ENCODE assay signal across 1 cellular context in the genomic region with DNA sequence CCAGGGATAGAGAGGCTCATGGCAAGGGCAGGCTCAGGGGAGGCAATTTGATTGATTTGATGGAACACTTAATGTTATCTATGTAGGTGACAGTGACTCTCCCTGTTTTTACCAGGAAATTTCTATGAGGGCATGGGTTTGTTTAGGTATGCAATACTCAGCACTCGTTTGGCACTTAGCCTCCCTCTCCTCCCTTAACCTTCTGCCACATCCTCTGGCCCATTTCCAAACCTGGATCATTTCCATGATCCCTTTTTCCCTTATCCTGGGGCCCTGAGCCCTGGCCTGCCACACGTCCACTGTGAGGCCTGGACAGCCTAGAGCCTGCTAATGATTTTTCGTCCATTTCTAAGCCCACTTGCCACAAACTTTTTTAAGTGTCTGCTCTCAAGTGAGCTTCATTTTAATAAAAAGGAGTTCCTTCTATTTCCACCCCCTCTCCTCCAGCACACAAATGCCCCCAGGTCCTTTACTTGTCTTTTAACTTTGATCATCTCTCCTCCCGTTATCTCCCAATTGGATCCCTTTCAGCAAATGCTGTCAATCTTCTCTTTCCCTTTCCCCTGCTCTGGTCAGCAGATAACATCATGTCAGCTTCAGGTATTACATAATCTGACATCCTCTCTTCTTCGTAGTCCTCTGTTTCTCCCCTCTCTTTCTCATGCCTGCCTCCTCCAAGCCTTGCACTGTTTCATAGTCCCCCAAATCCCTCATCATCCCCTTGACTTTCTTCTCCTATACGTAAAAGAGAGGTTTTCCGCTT.
A peak's percentile ranks its signal among the peaks of the same experiment; 100 is the strongest.
TF ChIP-seq lines count a peak whose summit lies in the region.

No MANE protein-coding gene starts in this region.

TF ChIP-seq in HEK293, 187 proteins besides CTCF, POLR2A, EP300 and RAD21 (continued from another document and continues in another):
- TF ChIP-seq, protein P1, sequence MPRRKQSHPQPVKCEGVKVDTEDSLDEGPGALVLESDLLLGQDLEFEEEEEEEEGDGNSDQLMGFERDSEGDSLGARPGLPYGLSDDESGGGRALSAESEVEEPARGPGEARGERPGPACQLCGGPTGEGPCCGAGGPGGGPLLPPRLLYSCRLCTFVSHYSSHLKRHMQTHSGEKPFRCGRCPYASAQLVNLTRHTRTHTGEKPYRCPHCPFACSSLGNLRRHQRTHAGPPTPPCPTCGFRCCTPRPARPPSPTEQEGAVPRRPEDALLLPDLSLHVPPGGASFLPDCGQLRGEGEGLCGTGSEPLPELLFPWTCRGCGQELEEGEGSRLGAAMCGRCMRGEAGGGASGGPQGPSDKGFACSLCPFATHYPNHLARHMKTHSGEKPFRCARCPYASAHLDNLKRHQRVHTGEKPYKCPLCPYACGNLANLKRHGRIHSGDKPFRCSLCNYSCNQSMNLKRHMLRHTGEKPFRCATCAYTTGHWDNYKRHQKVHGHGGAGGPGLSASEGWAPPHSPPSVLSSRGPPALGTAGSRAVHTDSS (tag by site-specific recombination; IDR thresholded peaks at IDR 0.05) = no peak
- TF ChIP-seq ZFHX2 (tag by site-specific recombination; conservative IDR thresholded peaks at IDR 0.05) = no peak
- TF ChIP-seq OSR2 (tag by site-specific recombination; IDR thresholded peaks at IDR 0.05) = no peak
- peak; percentile 65; the same call in 1 of the 2 replicates for TF ChIP-seq PRDM1 (tag by site-specific recombination; IDR thresholded peaks at IDR 0.05)
- TF ChIP-seq, protein P2, sequence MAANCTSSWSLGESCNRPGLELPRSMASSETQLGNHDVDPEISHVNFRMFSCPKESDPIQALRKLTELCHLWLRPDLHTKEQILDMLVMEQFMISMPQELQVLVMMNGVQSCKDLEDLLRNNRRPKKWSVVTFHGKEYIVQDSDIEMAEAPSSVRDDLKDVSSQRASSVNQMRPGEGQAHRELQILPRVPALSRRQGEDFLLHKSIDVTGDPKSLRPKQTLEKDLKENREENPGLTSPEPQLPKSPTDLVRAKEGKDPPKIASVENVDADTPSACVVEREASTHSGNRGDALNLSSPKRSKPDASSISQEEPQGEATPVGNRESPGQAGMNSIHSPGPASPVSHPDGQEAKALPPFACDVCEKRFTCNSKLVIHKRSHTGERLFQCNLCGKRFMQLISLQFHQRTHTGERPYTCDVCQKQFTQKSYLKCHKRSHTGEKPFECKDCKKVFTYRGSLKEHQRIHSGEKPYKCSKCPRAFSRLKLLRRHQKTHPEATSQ (tag by site-specific recombination; IDR thresholded peaks at IDR 0.05) = no peak
- TF ChIP-seq, protein P3, sequence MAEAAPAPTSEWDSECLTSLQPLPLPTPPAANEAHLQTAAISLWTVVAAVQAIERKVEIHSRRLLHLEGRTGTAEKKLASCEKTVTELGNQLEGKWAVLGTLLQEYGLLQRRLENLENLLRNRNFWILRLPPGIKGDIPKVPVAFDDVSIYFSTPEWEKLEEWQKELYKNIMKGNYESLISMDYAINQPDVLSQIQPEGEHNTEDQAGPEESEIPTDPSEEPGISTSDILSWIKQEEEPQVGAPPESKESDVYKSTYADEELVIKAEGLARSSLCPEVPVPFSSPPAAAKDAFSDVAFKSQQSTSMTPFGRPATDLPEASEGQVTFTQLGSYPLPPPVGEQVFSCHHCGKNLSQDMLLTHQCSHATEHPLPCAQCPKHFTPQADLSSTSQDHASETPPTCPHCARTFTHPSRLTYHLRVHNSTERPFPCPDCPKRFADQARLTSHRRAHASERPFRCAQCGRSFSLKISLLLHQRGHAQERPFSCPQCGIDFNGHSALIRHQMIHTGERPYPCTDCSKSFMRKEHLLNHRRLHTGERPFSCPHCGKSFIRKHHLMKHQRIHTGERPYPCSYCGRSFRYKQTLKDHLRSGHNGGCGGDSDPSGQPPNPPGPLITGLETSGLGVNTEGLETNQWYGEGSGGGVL (tag by site-specific recombination; IDR thresholded peaks at IDR 0.05) = peak; percentile 7; the same call in 1 of the 2 replicates
- TF ChIP-seq, protein P4, sequence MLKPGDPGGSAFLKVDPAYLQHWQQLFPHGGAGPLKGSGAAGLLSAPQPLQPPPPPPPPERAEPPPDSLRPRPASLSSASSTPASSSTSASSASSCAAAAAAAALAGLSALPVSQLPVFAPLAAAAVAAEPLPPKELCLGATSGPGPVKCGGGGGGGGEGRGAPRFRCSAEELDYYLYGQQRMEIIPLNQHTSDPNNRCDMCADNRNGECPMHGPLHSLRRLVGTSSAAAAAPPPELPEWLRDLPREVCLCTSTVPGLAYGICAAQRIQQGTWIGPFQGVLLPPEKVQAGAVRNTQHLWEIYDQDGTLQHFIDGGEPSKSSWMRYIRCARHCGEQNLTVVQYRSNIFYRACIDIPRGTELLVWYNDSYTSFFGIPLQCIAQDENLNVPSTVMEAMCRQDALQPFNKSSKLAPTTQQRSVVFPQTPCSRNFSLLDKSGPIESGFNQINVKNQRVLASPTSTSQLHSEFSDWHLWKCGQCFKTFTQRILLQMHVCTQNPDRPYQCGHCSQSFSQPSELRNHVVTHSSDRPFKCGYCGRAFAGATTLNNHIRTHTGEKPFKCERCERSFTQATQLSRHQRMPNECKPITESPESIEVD (tag by site-specific recombination; IDR thresholded peaks at IDR 0.05) = no peak
- TF ChIP-seq, protein P5, sequence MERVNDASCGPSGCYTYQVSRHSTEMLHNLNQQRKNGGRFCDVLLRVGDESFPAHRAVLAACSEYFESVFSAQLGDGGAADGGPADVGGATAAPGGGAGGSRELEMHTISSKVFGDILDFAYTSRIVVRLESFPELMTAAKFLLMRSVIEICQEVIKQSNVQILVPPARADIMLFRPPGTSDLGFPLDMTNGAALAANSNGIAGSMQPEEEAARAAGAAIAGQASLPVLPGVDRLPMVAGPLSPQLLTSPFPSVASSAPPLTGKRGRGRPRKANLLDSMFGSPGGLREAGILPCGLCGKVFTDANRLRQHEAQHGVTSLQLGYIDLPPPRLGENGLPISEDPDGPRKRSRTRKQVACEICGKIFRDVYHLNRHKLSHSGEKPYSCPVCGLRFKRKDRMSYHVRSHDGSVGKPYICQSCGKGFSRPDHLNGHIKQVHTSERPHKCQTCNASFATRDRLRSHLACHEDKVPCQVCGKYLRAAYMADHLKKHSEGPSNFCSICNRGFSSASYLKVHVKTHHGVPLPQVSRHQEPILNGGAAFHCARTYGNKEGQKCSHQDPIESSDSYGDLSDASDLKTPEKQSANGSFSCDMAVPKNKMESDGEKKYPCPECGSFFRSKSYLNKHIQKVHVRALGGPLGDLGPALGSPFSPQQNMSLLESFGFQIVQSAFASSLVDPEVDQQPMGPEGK (tag by site-specific recombination; IDR thresholded peaks at IDR 0.05) = no peak
- TF ChIP-seq, protein P6, sequence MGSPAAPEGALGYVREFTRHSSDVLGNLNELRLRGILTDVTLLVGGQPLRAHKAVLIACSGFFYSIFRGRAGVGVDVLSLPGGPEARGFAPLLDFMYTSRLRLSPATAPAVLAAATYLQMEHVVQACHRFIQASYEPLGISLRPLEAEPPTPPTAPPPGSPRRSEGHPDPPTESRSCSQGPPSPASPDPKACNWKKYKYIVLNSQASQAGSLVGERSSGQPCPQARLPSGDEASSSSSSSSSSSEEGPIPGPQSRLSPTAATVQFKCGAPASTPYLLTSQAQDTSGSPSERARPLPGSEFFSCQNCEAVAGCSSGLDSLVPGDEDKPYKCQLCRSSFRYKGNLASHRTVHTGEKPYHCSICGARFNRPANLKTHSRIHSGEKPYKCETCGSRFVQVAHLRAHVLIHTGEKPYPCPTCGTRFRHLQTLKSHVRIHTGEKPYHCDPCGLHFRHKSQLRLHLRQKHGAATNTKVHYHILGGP (tag by site-specific recombination; IDR thresholded peaks at IDR 0.05) = no peak
- no peak for TF ChIP-seq ZNF707 (tag by site-specific recombination; IDR thresholded peaks at IDR 0.05)
- TF ChIP-seq ZNF19 (tag by site-specific recombination; IDR thresholded peaks at IDR 0.05; ENCODE audit: low read depth) = no peak
- TF ChIP-seq ZNF792 (tag by site-specific recombination; IDR thresholded peaks at IDR 0.05) = no peak
- 0 out of 2 replicates have a peak, but pooled peaks have one; percentile 13 for TF ChIP-seq ZBTB20 (tag by site-specific recombination; IDR thresholded peaks at IDR 0.05)
- TF ChIP-seq ZNF274 (IDR thresholded peaks at IDR 0.05; ENCODE audit: low read length) = no peak
- TF ChIP-seq ZNF274 (tag by site-specific recombination; IDR thresholded peaks at IDR 0.05; ENCODE audit: borderline replicate concordance) = no peak
- no peak for TF ChIP-seq ZNF404 (tag by site-specific recombination; IDR thresholded peaks at IDR 0.05)
- no peak for TF ChIP-seq ZNF248 (tag by site-specific recombination; IDR thresholded peaks at IDR 0.05)
- TF ChIP-seq ZNF223 (tag by site-specific recombination; IDR thresholded peaks at IDR 0.05) = no peak
- TF ChIP-seq HOXD13 (CRISPR knock-in tag; IDR thresholded peaks at IDR 0.05; ENCODE audit: borderline replicate concordance) = no peak
- no peak for TF ChIP-seq ZFP69B (tag by site-specific recombination; IDR thresholded peaks at IDR 0.05)
- no peak for TF ChIP-seq ZNF624 (tag by site-specific recombination; IDR thresholded peaks at IDR 0.05)
- TF ChIP-seq ZNF426 (tag by site-specific recombination; IDR thresholded peaks at IDR 0.05) = no peak
- no peak for TF ChIP-seq ZNF10 (tag by site-specific recombination; IDR thresholded peaks at IDR 0.05)
- no peak for TF ChIP-seq ZNF324 (tag by site-specific recombination; IDR thresholded peaks at IDR 0.05)
- TF ChIP-seq ZNF184 (tag by site-specific recombination; IDR thresholded peaks at IDR 0.05) = no peak
- TF ChIP-seq, protein P7, sequence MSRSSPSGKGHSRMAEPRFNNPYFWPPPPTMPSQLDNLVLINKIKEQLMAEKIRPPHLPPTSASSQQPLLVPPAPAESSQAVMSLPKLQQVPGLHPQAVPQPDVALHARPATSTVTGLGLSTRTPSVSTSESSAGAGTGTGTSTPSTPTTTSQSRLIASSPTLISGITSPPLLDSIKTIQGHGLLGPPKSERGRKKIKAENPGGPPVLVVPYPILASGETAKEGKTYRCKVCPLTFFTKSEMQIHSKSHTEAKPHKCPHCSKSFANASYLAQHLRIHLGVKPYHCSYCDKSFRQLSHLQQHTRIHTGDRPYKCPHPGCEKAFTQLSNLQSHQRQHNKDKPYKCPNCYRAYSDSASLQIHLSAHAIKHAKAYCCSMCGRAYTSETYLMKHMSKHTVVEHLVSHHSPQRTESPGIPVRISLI (tag by site-specific recombination; IDR thresholded peaks at IDR 0.05) = no peak
- TF ChIP-seq TRIM28 (IDR thresholded peaks at IDR 0.05; ENCODE audit: borderline replicate concordance, low read length) = no peak
- no peak for TF ChIP-seq ZNF169 (tag by site-specific recombination; IDR thresholded peaks at IDR 0.05)
- TF ChIP-seq ZNF561 (tag by site-specific recombination; IDR thresholded peaks at IDR 0.05; ENCODE audit: borderline replicate concordance) = no peak
- 0 out of 2 replicates have a peak, but pooled peaks have one; percentile 40 for TF ChIP-seq ZNF501 (tag by site-specific recombination; IDR thresholded peaks at IDR 0.05)
- TF ChIP-seq, protein P8, sequence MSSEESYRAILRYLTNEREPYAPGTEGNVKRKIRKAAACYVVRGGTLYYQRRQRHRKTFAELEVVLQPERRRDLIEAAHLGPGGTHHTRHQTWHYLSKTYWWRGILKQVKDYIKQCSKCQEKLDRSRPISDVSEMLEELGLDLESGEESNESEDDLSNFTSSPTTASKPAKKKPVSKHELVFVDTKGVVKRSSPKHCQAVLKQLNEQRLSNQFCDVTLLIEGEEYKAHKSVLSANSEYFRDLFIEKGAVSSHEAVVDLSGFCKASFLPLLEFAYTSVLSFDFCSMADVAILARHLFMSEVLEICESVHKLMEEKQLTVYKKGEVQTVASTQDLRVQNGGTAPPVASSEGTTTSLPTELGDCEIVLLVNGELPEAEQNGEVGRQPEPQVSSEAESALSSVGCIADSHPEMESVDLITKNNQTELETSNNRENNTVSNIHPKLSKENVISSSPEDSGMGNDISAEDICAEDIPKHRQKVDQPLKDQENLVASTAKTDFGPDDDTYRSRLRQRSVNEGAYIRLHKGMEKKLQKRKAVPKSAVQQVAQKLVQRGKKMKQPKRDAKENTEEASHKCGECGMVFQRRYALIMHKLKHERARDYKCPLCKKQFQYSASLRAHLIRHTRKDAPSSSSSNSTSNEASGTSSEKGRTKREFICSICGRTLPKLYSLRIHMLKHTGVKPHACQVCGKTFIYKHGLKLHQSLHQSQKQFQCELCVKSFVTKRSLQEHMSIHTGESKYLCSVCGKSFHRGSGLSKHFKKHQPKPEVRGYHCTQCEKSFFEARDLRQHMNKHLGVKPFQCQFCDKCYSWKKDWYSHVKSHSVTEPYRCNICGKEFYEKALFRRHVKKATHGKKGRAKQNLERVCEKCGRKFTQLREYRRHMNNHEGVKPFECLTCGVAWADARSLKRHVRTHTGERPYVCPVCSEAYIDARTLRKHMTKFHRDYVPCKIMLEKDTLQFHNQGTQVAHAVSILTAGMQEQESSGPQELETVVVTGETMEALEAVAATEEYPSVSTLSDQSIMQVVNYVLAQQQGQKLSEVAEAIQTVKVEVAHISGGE (tag by site-specific recombination; conservative IDR thresholded peaks at IDR 0.05; ENCODE audit: low read depth) = no peak
- TF ChIP-seq, protein P9, sequence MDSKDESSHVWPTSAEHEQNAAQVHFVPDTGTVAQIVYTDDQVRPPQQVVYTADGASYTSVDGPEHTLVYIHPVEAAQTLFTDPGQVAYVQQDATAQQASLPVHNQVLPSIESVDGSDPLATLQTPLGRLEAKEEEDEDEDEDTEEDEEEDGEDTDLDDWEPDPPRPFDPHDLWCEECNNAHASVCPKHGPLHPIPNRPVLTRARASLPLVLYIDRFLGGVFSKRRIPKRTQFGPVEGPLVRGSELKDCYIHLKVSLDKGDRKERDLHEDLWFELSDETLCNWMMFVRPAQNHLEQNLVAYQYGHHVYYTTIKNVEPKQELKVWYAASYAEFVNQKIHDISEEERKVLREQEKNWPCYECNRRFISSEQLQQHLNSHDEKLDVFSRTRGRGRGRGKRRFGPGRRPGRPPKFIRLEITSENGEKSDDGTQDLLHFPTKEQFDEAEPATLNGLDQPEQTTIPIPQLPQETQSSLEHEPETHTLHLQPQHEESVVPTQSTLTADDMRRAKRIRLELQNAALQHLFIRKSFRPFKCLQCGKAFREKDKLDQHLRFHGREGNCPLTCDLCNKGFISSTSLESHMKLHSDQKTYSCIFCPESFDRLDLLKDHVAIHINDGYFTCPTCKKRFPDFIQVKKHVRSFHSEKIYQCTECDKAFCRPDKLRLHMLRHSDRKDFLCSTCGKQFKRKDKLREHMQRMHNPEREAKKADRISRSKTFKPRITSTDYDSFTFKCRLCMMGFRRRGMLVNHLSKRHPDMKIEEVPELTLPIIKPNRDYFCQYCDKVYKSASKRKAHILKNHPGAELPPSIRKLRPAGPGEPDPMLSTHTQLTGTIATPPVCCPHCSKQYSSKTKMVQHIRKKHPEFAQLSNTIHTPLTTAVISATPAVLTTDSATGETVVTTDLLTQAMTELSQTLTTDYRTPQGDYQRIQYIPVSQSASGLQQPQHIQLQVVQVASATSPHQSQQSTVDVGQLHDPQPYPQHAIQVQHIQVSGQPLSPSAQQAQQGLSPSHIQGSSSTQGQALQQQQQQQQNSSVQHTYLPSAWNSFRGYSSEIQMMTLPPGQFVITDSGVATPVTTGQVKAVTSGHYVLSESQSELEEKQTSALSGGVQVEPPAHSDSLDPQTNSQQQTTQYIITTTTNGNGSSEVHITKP (tag by site-specific recombination; IDR thresholded peaks at IDR 0.05) = peak; percentile 67; the same call in 1 of the 2 replicates
- TF ChIP-seq ZNF114 (tag by site-specific recombination; IDR thresholded peaks at IDR 0.05) = no peak
- TF ChIP-seq ZNF48 (tag by site-specific recombination; IDR thresholded peaks at IDR 0.05) = no peak
- TF ChIP-seq ZNF585B (tag by site-specific recombination; IDR thresholded peaks at IDR 0.05) = no peak
- no peak for TF ChIP-seq ZNF341 (tag by site-specific recombination; IDR thresholded peaks at IDR 0.05; ENCODE audit: low read depth)
- no peak for TF ChIP-seq ZNF658 (tag by site-specific recombination; IDR thresholded peaks at IDR 0.05)
- TF ChIP-seq OVOL3 (tag by site-specific recombination; IDR thresholded peaks at IDR 0.05) = no peak
- TF ChIP-seq EGR2 (tag by site-specific recombination; IDR thresholded peaks at IDR 0.05; ENCODE audit: low read depth) = no peak
- no peak for TF ChIP-seq ZNF214 (tag by site-specific recombination; IDR thresholded peaks at IDR 0.05; ENCODE audit: borderline replicate concordance)
- TF ChIP-seq ZNF211 (tag by site-specific recombination; IDR thresholded peaks at IDR 0.05; ENCODE audit: low read depth) = no peak
